Comparison of ENCODE assay signal across 1 cellular context in genomic region chr17:76540381-76541300, GRCh38.
TF ChIP-seq lines count a peak whose summit lies in the region.

No MANE protein-coding gene starts in this region.

TF ChIP-seq in HepG2, 621 proteins besides CTCF, POLR2A, EP300 and RAD21 (continues in another document):
- TF ChIP-seq SRF (IDR thresholded peaks at IDR 0.05; ENCODE audit: low read depth, low read length) (no peak), ZNF564 (CRISPR knock-in tag; IDR thresholded peaks at IDR 0.05) (no peak), ZNF768 (CRISPR knock-in tag; IDR thresholded peaks at IDR 0.05) (peak; percentile 65; the same call in 1 of the 2 replicates), ZKSCAN5 (CRISPR knock-in tag; IDR thresholded peaks at IDR 0.05) (no peak), ZSCAN21 (CRISPR knock-in tag; IDR thresholded peaks at IDR 0.05; ENCODE audit: borderline replicate concordance) (no peak), TIGD3 (CRISPR knock-in tag; IDR thresholded peaks at IDR 0.05; ENCODE audit: borderline replicate concordance) (no peak), HNRNPH1 (optimal IDR thresholded peaks at IDR 0.05; ENCODE audit: low read depth, low read length) (no peak), HIC2 (CRISPR knock-in tag; IDR thresholded peaks at IDR 0.05; ENCODE audit: low read depth) (no peak), SNAPC2 (CRISPR knock-in tag; IDR thresholded peaks at IDR 0.05) (no peak), ZSCAN30 (CRISPR knock-in tag; IDR thresholded peaks at IDR 0.05) (no peak), ZNF296 (CRISPR knock-in tag; conservative IDR thresholded peaks at IDR 0.05) (no peak), CREB1 (IDR thresholded peaks at IDR 0.05) (peak; percentile 22; the same call in 1 of the 2 replicates), CREB1 (CRISPR knock-in tag; IDR thresholded peaks at IDR 0.05) (no peak), RFX5 (IDR thresholded peaks at IDR 0.05; ENCODE audit: low read depth, low read length) (peak; percentile 54; the same call in 1 of the 2 replicates), SMAD3 (CRISPR knock-in tag; IDR thresholded peaks at IDR 0.05) (no peak), SRSF9 (IDR thresholded peaks at IDR 0.05; ENCODE audit: borderline replicate concordance, insufficient read depth, low read depth, low read length, poor library complexity, severe bottlenecking) (no peak), KMT2B (CRISPR knock-in tag; IDR thresholded peaks at IDR 0.05) (no peak), ATF7 (IDR thresholded peaks at IDR 0.05) (peak; percentile 88), ATF7 (CRISPR knock-in tag; IDR thresholded peaks at IDR 0.05) (peak; percentile 81), ZNF432 (CRISPR knock-in tag; IDR thresholded peaks at IDR 0.05; ENCODE audit: borderline replicate concordance) (no peak), RFXAP (CRISPR knock-in tag; IDR thresholded peaks at IDR 0.05; ENCODE audit: borderline replicate concordance) (0 out of 2 replicates have a peak, but pooled peaks have one; percentile 44), ZBTB38 (CRISPR knock-in tag; IDR thresholded peaks at IDR 0.05) (0 out of 2 replicates have a peak, but pooled peaks have one; percentile 19), ZBTB34 (CRISPR knock-in tag; IDR thresholded peaks at IDR 0.05) (no peak), ZNF281 (CRISPR knock-in tag; IDR thresholded peaks at IDR 0.05; ENCODE audit: borderline replicate concordance) (no peak), ATM (IDR thresholded peaks at IDR 0.05; ENCODE audit: borderline replicate concordance) (no peak), ZNF598 (CRISPR knock-in tag; IDR thresholded peaks at IDR 0.05; ENCODE audit: borderline replicate concordance) (no peak), SATB2 (CRISPR knock-in tag; IDR thresholded peaks at IDR 0.05) (no peak), XRCC5 (optimal IDR thresholded peaks at IDR 0.05; ENCODE audit: low read length) (peak; percentile 61), CBFB (CRISPR knock-in tag; IDR thresholded peaks at IDR 0.05) (0 out of 2 replicates have a peak, but pooled peaks have one; percentile 15), ZBTB46 (CRISPR knock-in tag; IDR thresholded peaks at IDR 0.05; ENCODE audit: borderline replicate concordance) (no peak), KDM5B (CRISPR knock-in tag; IDR thresholded peaks at IDR 0.05; ENCODE audit: borderline replicate concordance) (0 out of 2 replicates have a peak, but pooled peaks have one; percentile 53), LBX2 (CRISPR knock-in tag; IDR thresholded peaks at IDR 0.05; ENCODE audit: borderline replicate concordance) (no peak), RBM39 (IDR thresholded peaks at IDR 0.05; ENCODE audit: low read depth, low read length, poor library complexity, severe bottlenecking) (peak; percentile 35), STAT5B (CRISPR knock-in tag; IDR thresholded peaks at IDR 0.05) (no peak), ELF1 (CRISPR knock-in tag; IDR thresholded peaks at IDR 0.05) (no peak), ZBTB33 (CRISPR knock-in tag; IDR thresholded peaks at IDR 0.05) (0 out of 2 replicates have a peak, but pooled peaks have one; percentile 14), NR2F1 (CRISPR knock-in tag; IDR thresholded peaks at IDR 0.05) (no peak), PATZ1 (CRISPR knock-in tag; IDR thresholded peaks at IDR 0.05) (0 out of 2 replicates have a peak, but pooled peaks have one; percentile 14), ZNF44 (CRISPR knock-in tag; IDR thresholded peaks at IDR 0.05) (no peak), RBFOX2 (IDR thresholded peaks at IDR 0.05; ENCODE audit: low read depth, low read length) (peak; percentile 42; the same call in 1 of the 2 replicates), SYNCRIP (IDR thresholded peaks at IDR 0.05; ENCODE audit: insufficient read depth, low read depth, low read length) (no peak), ARID4A (CRISPR knock-in tag; IDR thresholded peaks at IDR 0.05; ENCODE audit: borderline replicate concordance) (peak; percentile 33; the same call in 1 of the 2 replicates), AKAP8 (CRISPR knock-in tag; IDR thresholded peaks at IDR 0.05) (no peak), NFYC (CRISPR knock-in tag; IDR thresholded peaks at IDR 0.05) (peak; percentile 79)
